ENCODE assay signal across 1 cellular context in genomic region chr14:87640553-87640952, GRCh38.
TF ChIP-seq lines count a peak whose summit lies in the region.

No MANE protein-coding gene starts in this region.

TF ChIP-seq in HepG2, 621 proteins besides CTCF, POLR2A, EP300 and RAD21 (continued from another document and continues in another):
- TF ChIP-seq, protein P1, sequence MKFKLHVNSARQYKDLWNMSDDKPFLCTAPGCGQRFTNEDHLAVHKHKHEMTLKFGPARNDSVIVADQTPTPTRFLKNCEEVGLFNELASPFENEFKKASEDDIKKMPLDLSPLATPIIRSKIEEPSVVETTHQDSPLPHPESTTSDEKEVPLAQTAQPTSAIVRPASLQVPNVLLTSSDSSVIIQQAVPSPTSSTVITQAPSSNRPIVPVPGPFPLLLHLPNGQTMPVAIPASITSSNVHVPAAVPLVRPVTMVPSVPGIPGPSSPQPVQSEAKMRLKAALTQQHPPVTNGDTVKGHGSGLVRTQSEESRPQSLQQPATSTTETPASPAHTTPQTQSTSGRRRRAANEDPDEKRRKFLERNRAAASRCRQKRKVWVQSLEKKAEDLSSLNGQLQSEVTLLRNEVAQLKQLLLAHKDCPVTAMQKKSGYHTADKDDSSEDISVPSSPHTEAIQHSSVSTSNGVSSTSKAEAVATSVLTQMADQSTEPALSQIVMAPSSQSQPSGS (CRISPR knock-in tag; IDR thresholded peaks at IDR 0.05): 0 out of 2 replicates have a peak, but pooled peaks have one; percentile 30
- no peak for TF ChIP-seq STAT6 (CRISPR knock-in tag; IDR thresholded peaks at IDR 0.05; ENCODE audit: borderline replicate concordance)
- TF ChIP-seq ZNF629 (CRISPR knock-in tag; conservative IDR thresholded peaks at IDR 0.05): peak; percentile 46
- TF ChIP-seq AGO2 (optimal IDR thresholded peaks at IDR 0.05; ENCODE audit: low read depth, low read length): no peak
- peak; percentile 43; the same call in 1 of the 2 replicates for TF ChIP-seq SOX13 (IDR thresholded peaks at IDR 0.05)
- TF ChIP-seq SOX13 (CRISPR knock-in tag; conservative IDR thresholded peaks at IDR 0.05 in 1 of 2, IDR thresholded peaks at IDR 0.05 in 1 of 2): peak in 1 of 2 experiments; percentile 81; a peak in 2 of 4 replicates
- TF ChIP-seq POGZ (CRISPR knock-in tag; IDR thresholded peaks at IDR 0.05): peak; percentile 68
- TF ChIP-seq CEBPG (CRISPR knock-in tag; IDR thresholded peaks at IDR 0.05): peak; percentile 82
- TF ChIP-seq ZNF354B (CRISPR knock-in tag; IDR thresholded peaks at IDR 0.05): no peak
- no peak for TF ChIP-seq RBM39 (IDR thresholded peaks at IDR 0.05; ENCODE audit: low read depth, low read length, poor library complexity, severe bottlenecking)
- no peak for TF ChIP-seq ZFP90 (CRISPR knock-in tag; IDR thresholded peaks at IDR 0.05; ENCODE audit: borderline replicate concordance)
- no peak for TF ChIP-seq ZFP62 (CRISPR knock-in tag; IDR thresholded peaks at IDR 0.05)
- no peak for TF ChIP-seq USF2 (IDR thresholded peaks at IDR 0.05; ENCODE audit: low read depth, low read length)
- TF ChIP-seq USF2 (CRISPR knock-in tag; IDR thresholded peaks at IDR 0.05; ENCODE audit: borderline replicate concordance): no peak
- 0 out of 2 replicates have a peak, but pooled peaks have one; percentile 16 for TF ChIP-seq THAP11 (CRISPR knock-in tag; IDR thresholded peaks at IDR 0.05)
- TF ChIP-seq FOXP1 (IDR thresholded peaks at IDR 0.05): no peak
- TF ChIP-seq FOXP1 (CRISPR knock-in tag; IDR thresholded peaks at IDR 0.05): peak; percentile 13; the same call in 1 of the 2 replicates
- TF ChIP-seq ZNF564 (CRISPR knock-in tag; IDR thresholded peaks at IDR 0.05): peak; percentile 64; the same call in 1 of the 2 replicates
- peak; percentile 84 for TF ChIP-seq RBAK (CRISPR knock-in tag; IDR thresholded peaks at IDR 0.05)
- peak; percentile 56; the same call in 1 of the 2 replicates for TF ChIP-seq SALL1 (CRISPR knock-in tag; IDR thresholded peaks at IDR 0.05)
- TF ChIP-seq GFI1 (CRISPR knock-in tag; IDR thresholded peaks at IDR 0.05; ENCODE audit: borderline replicate concordance): peak; percentile 88
- TF ChIP-seq HNF4A (CRISPR knock-in tag; IDR thresholded peaks at IDR 0.05): peak; percentile 95
- no peak for TF ChIP-seq CERS6 (CRISPR knock-in tag; IDR thresholded peaks at IDR 0.05)
- TF ChIP-seq SRSF9 (IDR thresholded peaks at IDR 0.05; ENCODE audit: borderline replicate concordance, insufficient read depth, low read depth, low read length, poor library complexity, severe bottlenecking): no peak
- TF ChIP-seq, protein P2, sequence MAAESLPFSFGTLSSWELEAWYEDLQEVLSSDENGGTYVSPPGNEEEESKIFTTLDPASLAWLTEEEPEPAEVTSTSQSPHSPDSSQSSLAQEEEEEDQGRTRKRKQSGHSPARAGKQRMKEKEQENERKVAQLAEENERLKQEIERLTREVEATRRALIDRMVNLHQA (CRISPR knock-in tag; IDR thresholded peaks at IDR 0.05): no peak
- TF ChIP-seq ZMYM4 (CRISPR knock-in tag; IDR thresholded peaks at IDR 0.05): peak; percentile 68; the same call in 1 of the 2 replicates
- peak; percentile 83 for TF ChIP-seq NCOR1 (IDR thresholded peaks at IDR 0.05; ENCODE audit: borderline replicate concordance, low read length)
- peak; percentile 72 for TF ChIP-seq FOXA3 (CRISPR knock-in tag; IDR thresholded peaks at IDR 0.05)
- TF ChIP-seq HNF1A (IDR thresholded peaks at IDR 0.05; ENCODE audit: low read depth): no peak
- no peak for TF ChIP-seq HNF1A (CRISPR knock-in tag; IDR thresholded peaks at IDR 0.05; ENCODE audit: borderline replicate concordance)
- TF ChIP-seq SAP130 (CRISPR knock-in tag; IDR thresholded peaks at IDR 0.05; ENCODE audit: low read depth): 0 out of 2 replicates have a peak, but pooled peaks have one; percentile 18
- TF ChIP-seq ZNF430 (CRISPR knock-in tag; IDR thresholded peaks at IDR 0.05): 0 out of 2 replicates have a peak, but pooled peaks have one; percentile 23
- no peak for TF ChIP-seq MTA3 (CRISPR knock-in tag; IDR thresholded peaks at IDR 0.05)
- TF ChIP-seq TEAD3 (CRISPR knock-in tag; optimal IDR thresholded peaks at IDR 0.05; ENCODE audit: borderline replicate concordance): peak; percentile 18
- peak; percentile 31; the same call in 1 of the 2 replicates for TF ChIP-seq ZNF556 (CRISPR knock-in tag; IDR thresholded peaks at IDR 0.05; ENCODE audit: borderline replicate concordance)
- no peak for TF ChIP-seq SMAD3 (CRISPR knock-in tag; IDR thresholded peaks at IDR 0.05)
- 0 out of 2 replicates have a peak, but pooled peaks have one; percentile 34 for TF ChIP-seq HNF1B (CRISPR knock-in tag; IDR thresholded peaks at IDR 0.05)
- TF ChIP-seq, protein P3, sequence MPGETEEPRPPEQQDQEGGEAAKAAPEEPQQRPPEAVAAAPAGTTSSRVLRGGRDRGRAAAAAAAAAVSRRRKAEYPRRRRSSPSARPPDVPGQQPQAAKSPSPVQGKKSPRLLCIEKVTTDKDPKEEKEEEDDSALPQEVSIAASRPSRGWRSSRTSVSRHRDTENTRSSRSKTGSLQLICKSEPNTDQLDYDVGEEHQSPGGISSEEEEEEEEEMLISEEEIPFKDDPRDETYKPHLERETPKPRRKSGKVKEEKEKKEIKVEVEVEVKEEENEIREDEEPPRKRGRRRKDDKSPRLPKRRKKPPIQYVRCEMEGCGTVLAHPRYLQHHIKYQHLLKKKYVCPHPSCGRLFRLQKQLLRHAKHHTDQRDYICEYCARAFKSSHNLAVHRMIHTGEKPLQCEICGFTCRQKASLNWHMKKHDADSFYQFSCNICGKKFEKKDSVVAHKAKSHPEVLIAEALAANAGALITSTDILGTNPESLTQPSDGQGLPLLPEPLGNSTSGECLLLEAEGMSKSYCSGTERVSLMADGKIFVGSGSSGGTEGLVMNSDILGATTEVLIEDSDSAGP (CRISPR knock-in tag; IDR thresholded peaks at IDR 0.05; ENCODE audit: borderline replicate concordance): no peak
- 0 out of 2 replicates have a peak, but pooled peaks have one; percentile 28 for TF ChIP-seq NCOA2 (CRISPR knock-in tag; IDR thresholded peaks at IDR 0.05)
- TF ChIP-seq ZBED4 (CRISPR knock-in tag; IDR thresholded peaks at IDR 0.05; ENCODE audit: borderline replicate concordance): peak; percentile 72; the same call in 1 of the 2 replicates
- peak; percentile 71 for TF ChIP-seq RXRB (CRISPR knock-in tag; IDR thresholded peaks at IDR 0.05; ENCODE audit: borderline replicate concordance)
- no peak for TF ChIP-seq NFKBIZ (CRISPR knock-in tag; IDR thresholded peaks at IDR 0.05)
- peak; percentile 64; the same call in 1 of the 2 replicates for TF ChIP-seq SOX5 (CRISPR knock-in tag; IDR thresholded peaks at IDR 0.05; ENCODE audit: borderline replicate concordance)
- peak; percentile 42; the same call in 1 of the 2 replicates for TF ChIP-seq ZFY (CRISPR knock-in tag; IDR thresholded peaks at IDR 0.05)
